8 cellular contexts compared by ENCODE assay signal in genomic region chr21:45554477-45555175, GRCh38. TPM values are rescaled to one million over a fixed set of nuclear protein-coding genes. Genes with fewer than 3 reads are reported as not detected.
DNase-seq lines count a peak whose midpoint lies in the region; ATAC-seq, FAIRE-seq and TF ChIP-seq lines count a peak whose summit lies in the region.

No MANE protein-coding gene starts in this region.

- TF ChIP-seq POLR2A in GM12891 (IDR thresholded peaks at IDR 0.05; ENCODE audit: low read depth, low read length) = no peak

- H3K27me3 ChIP-seq in mononuclear cell (ENCODE audit: insufficient read depth, low read length) = no peaks in the 10 kb centered on the region

- ATAC-seq in HG03280 (IDR thresholded peaks at IDR 0.05; ENCODE audit: unreplicated experiment) = peak; percentile 59
- ATAC-seq in GM18870 (IDR thresholded peaks at IDR 0.05; ENCODE audit: unreplicated experiment) = no peak

- peak overlapping the region; percentile 67 for H3K27ac Mint-ChIP-seq in endothelial cell (ENCODE audit: unreplicated experiment)

- H3K9me3 Mint-ChIP-seq in endothelial cell (ENCODE audit: unreplicated experiment) = no peaks in the 10 kb centered on the region

- H3K9me3 ChIP-seq in mononuclear cell (ENCODE audit: low read depth, low read length) = no peaks in the 10 kb centered on the region

- H3K4me3 Mint-ChIP-seq in endothelial cell (ENCODE audit: unreplicated experiment) = peak overlapping the region; percentile 88

- no peaks in the 10 kb centered on the region for H3K36me3 Mint-ChIP-seq in endothelial cell (ENCODE audit: low read depth, unreplicated experiment)

- DNase-seq in GM12891 (ENCODE audit: insufficient read length, low spot score) = peak; percentile 87
- DNase-seq in NOMO-1 treated with dmso at 0.1 percent for 144 hours (lab: John Stamatoyannopoulos, UW; ENCODE audit: unreplicated experiment) = peak; percentile 30
- peak; percentile 99 for DNase-seq in activated CD8-positive, alpha-beta memory T cell treated with anti-CD3 and anti-CD28 coated beads, Interleukin-2, amount 50 U/mL, for 48 hours
- peak; percentile 94 for DNase-seq in endothelial cell (ENCODE audit: low spot score)
- DNase-seq in stimulated activated CD8-positive, alpha-beta memory T cell treated with anti-CD3 and anti-CD28 coated beads, Interleukin-2, amount 100 ng/mL, for 48 hours (ENCODE audit: low read depth in 2 of 2) = peak; percentile 76 to 83

- H3K4me3 ChIP-seq in mononuclear cell (ENCODE audit: low read length) = peak overlapping the region; percentile 78

- FAIRE-seq in GM12891 (lab: Jason Lieb, UNC) = peak; percentile 90

- peaks cover 5% of the 10 kb centered on the region for H3K27me3 Mint-ChIP-seq in endothelial cell (ENCODE audit: unreplicated experiment)

- H3K4me1 Mint-ChIP-seq in endothelial cell (ENCODE audit: unreplicated experiment) = peaks cover 21% of the 10 kb centered on the region

- H3K4me1 ChIP-seq in mononuclear cell (ENCODE audit: insufficient read depth, low read length) = peaks cover 43% of the 10 kb centered on the region

- TF ChIP-seq CTCF in endothelial cell (IDR thresholded peaks at IDR 0.05; ENCODE audit: unreplicated experiment) = peak; percentile 86

TF ChIP-seq in GM12891, 5 proteins besides CTCF, POLR2A, EP300 and RAD21:
- TF ChIP-seq SPI1 (IDR thresholded peaks at IDR 0.05; ENCODE audit: low read depth, low read length) = no peak
- no peak for TF ChIP-seq PAX5 (IDR thresholded peaks at IDR 0.05; ENCODE audit: insufficient read depth, low read length, severe bottlenecking)
- TF ChIP-seq POLR2AphosphoS5 (IDR thresholded peaks at IDR 0.05; ENCODE audit: low read depth, low read length) = no peak
- TF ChIP-seq POU2F2 (IDR thresholded peaks at IDR 0.05; ENCODE audit: low read depth, low read length) = no peak
- no peak for TF ChIP-seq TAF1 (IDR thresholded peaks at IDR 0.05; ENCODE audit: low read depth, low read length)

RNA-seq across cellular contexts. Expression of gene SLC19A1, which starts 12.4 kb away (rescaled TPM):
- polyA plus RNA-seq in GM12891 (2012; ENCODE audit: low read depth, missing spikeins) = 8.4 TPM
- total RNA-seq in endothelial cell (ENCODE audit: unreplicated experiment) = 27.1 TPM
- 10.6 TPM for total RNA-seq in mononuclear cell

Comparison
In these comparisons a context has a peak if more than half of its experiments do, and no peak if none do; other contexts are left out.
1. DNase-seq: peak in every context shown above with its lines; median percentile 99 in activated CD8-positive, alpha-beta memory T cell treated with anti-CD3 and anti-CD28 coated beads, Interleukin-2, amount 50 U/mL, for 48 hours; 94 in endothelial cell; 87 in GM12891; 80 in stimulated activated CD8-positive, alpha-beta memory T cell treated with anti-CD3 and anti-CD28 coated beads, Interleukin-2, amount 100 ng/mL, for 48 hours; 30 in NOMO-1 treated with dmso at 0.1 percent for 144 hours.